Comparison of ENCODE assay signal across 13 cellular contexts in the genomic region with DNA sequence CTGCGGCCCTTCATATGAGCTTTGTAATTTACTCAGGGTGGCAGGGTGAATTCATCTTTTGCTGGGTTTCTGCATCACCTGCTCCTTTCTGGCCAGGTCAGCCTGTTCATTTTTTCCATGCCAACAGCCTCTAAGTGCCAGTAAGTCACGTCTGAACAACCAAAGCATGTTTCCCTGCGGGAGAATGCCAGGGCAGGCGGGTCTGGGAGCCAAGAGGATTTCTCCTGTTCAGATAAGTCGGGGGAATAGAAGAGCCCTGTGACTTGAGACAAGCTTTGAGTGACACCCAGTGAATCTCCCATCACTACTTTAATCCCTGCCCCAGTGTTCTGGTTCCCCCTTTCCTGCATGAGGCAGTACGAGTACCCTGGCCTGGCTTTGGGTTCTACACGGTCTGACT.
A peak's percentile ranks its signal among the peaks of the same experiment; 100 is the strongest.
DNase-seq lines count a peak whose midpoint lies in the region; ATAC-seq and TF ChIP-seq lines count a peak whose summit lies in the region.
"Had no signal": no experiment of that assay in that cellular context is flagged by ENCODE, and none has a peak within 500 bp of the region (broad histone marks: within the 10 kb centered on the region; RNA-seq: fewer than 3 reads in every experiment).

No MANE protein-coding gene starts in this region.

- H3K4me1 Mint-ChIP-seq in activated naive CD4-positive, alpha-beta T cell treated with anti-CD3 and anti-CD28 coated beads, Interleukin-2, amount 50 U/mL, for 24 hours = peaks cover 84% of the 10 kb centered on the region

- TF ChIP-seq EP300 in upper lobe of left lung (IDR thresholded peaks at IDR 0.05) = no peak

- ATAC-seq in upper lobe of left lung (ENCODE audit: low FRiP score in 2 of 2) = no peak

- no peaks in the 10 kb centered on the region for H3K27me3 ChIP-seq in muscle layer of duodenum (ENCODE audit: low read depth, low read length)
- H3K27me3 ChIP-seq in upper lobe of left lung = no peaks in the 10 kb centered on the region

- peak overlapping the region; percentile 15 for H3K4me3 Mint-ChIP-seq in activated naive CD4-positive, alpha-beta T cell treated with anti-CD3 and anti-CD28 coated beads, Interleukin-2, amount 50 U/mL, for 24 hours

- TF ChIP-seq CTCF in coronary artery (IDR thresholded peaks at IDR 0.05) (no peak), upper lobe of left lung (IDR thresholded peaks at IDR 0.05) (no peak), foreskin fibroblast (IDR thresholded peaks at IDR 0.05; ENCODE audit: low read depth, low read length) (no peak)

- TF ChIP-seq POLR2A in upper lobe of left lung (IDR thresholded peaks at IDR 0.05) = no peak

- H3K36me3 ChIP-seq in muscle layer of duodenum (ENCODE audit: control insufficient read depth in 1 of 2, insufficient read depth in 2 of 2, low read length in 2 of 2) (no peaks in the 10 kb centered on the region), upper lobe of left lung (no peaks in the 10 kb centered on the region)

- H3K9me3 Mint-ChIP-seq in activated naive CD4-positive, alpha-beta T cell treated with anti-CD3 and anti-CD28 coated beads, Interleukin-2, amount 50 U/mL, for 24 hours = no peaks in the 10 kb centered on the region

- H3K9me3 ChIP-seq in muscle layer of duodenum (ENCODE audit: control insufficient read depth in 1 of 2, low read length in 2 of 2) = no peaks in the 10 kb centered on the region
- no peaks in the 10 kb centered on the region for H3K9me3 ChIP-seq in upper lobe of left lung

- H3K27ac ChIP-seq in coronary artery (peak overlapping the region; percentile 91 to 95), muscle layer of duodenum (ENCODE audit: low read length) (peak overlapping the region; percentile 91), upper lobe of left lung (peak overlapping the region in 3 of 4 donors; percentile 81 to 92 (median 90))

- H3K4me3 ChIP-seq in coronary artery (no peak overlapping the region), muscle layer of duodenum (ENCODE audit: low read depth in 1 of 2, low read length in 2 of 2) (no peak overlapping the region), upper lobe of left lung (no peak overlapping the region), foreskin fibroblast (ENCODE audit: low read depth in 1 of 2, low read length in 2 of 2) (no peak overlapping the region)

- peaks cover 14 to 60% of the 10 kb centered on the region in 2 donors for H3K4me1 ChIP-seq in muscle layer of duodenum (ENCODE audit: control insufficient read depth in 1 of 2, insufficient read depth in 2 of 2, low read length in 2 of 2)
- peaks cover 58 to 82% (median 65%) of the 10 kb centered on the region in 4 donors for H3K4me1 ChIP-seq in upper lobe of left lung

- no peaks in the 10 kb centered on the region for H3K27me3 Mint-ChIP-seq in activated naive CD4-positive, alpha-beta T cell treated with anti-CD3 and anti-CD28 coated beads, Interleukin-2, amount 50 U/mL, for 24 hours

- no peaks in the 10 kb centered on the region for H3K36me3 Mint-ChIP-seq in activated naive CD4-positive, alpha-beta T cell treated with anti-CD3 and anti-CD28 coated beads, Interleukin-2, amount 50 U/mL, for 24 hours

- DNase-seq in activated naive CD4-positive, alpha-beta T cell treated with Interleukin-2 at 50 U/mL for 16 hours = no peak
- DNase-seq in coronary artery (ENCODE audit: low spot score) (peak; percentile 81), upper lobe of left lung (no peak), CD1c-positive myeloid dendritic cell (ENCODE audit: extremely low spot score) (no peak), foreskin fibroblast (no peak), activated gamma-delta T cell (lab: John Stamatoyannopoulos, UW) (no peak)
- DNase-seq: activated CD8-positive, alpha-beta memory T cell treated with anti-CD3 and anti-CD28 coated beads, Interleukin-2, amount 50 U/mL, for 48 hours; GDM1; NCI-H187; stimulated activated CD8-positive, alpha-beta memory T cell treated with anti-CD3 and anti-CD28 coated beads, Interleukin-4, amount 100 ng/mL, for 48 hours; T-helper 9 cell had no signal

- WGBS in upper lobe of left lung, 2 donors = 60 to 66% methylated on average over 4 to 7 of the region's 7 CpGs

- peak overlapping the region; percentile 78 for H3K27ac Mint-ChIP-seq in activated naive CD4-positive, alpha-beta T cell treated with anti-CD3 and anti-CD28 coated beads, Interleukin-2, amount 50 U/mL, for 24 hours
